8 cellular contexts compared by ENCODE assay signal in genomic region chr6:97053643-97054411, GRCh38.
DNase-seq lines count a peak whose midpoint lies in the region; ATAC-seq and TF ChIP-seq lines count a peak whose summit lies in the region.

No MANE protein-coding gene starts in this region.

- H3K4me3 ChIP-seq in sigmoid colon = no peak overlapping the region

- H3K27me3 Mint-ChIP-seq in brain = peaks cover 4% of the 10 kb centered on the region

- H3K36me3 ChIP-seq in sigmoid colon = no peaks in the 10 kb centered on the region

- peaks cover 10% of the 10 kb centered on the region for H3K4me1 Mint-ChIP-seq in brain

- no peak for TF ChIP-seq POLR2A in sigmoid colon (IDR thresholded peaks at IDR 0.05)

- H3K4me3 Mint-ChIP-seq in brain = no peak overlapping the region

- H3K27me3 ChIP-seq in sigmoid colon = no peaks in the 10 kb centered on the region

- H3K27ac ChIP-seq in sigmoid colon = no peak overlapping the region

- no peaks in the 10 kb centered on the region for H3K4me1 ChIP-seq in sigmoid colon

- TF ChIP-seq CTCF in brain (conservative IDR thresholded peaks at IDR 0.05) = peak; percentile 85 to 90
- TF ChIP-seq CTCF in sigmoid colon (IDR thresholded peaks at IDR 0.05) = peak in 2 of 4 experiments; percentile 20 to 45

- DNase-seq in Caki2 (ENCODE audit: low read depth) = peak; percentile 4
- peak; percentile 1 for DNase-seq in M059J (ENCODE audit: low read depth)
- DNase-seq in midbrain (lab: John Stamatoyannopoulos, UW) = peak; percentile 15
- no peak for DNase-seq in stimulated activated CD4-positive, alpha-beta T cell treated with anti-CD3 and anti-CD28 coated beads, Interleukin-15, amount 100 ng/mL, for 24 hours
- DNase-seq in sigmoid colon = no peak
- DNase-seq in glomerular visceral epithelial cell (ENCODE audit: extremely low spot score) = no peak

- H3K9me3 Mint-ChIP-seq in brain = no peaks in the 10 kb centered on the region

- in situ Hi-C loops in Caki2 (cut with HindIII; ENCODE audit: low pct_unique_long_range_greater_than_20kb, low sequenced_read_pairs) = no loop called here

- TF ChIP-seq EP300 in sigmoid colon (IDR thresholded peaks at IDR 0.05) = no peak

- intact Hi-C loops in sigmoid colon (cut with DNase I) = no loop called here

- H3K27ac Mint-ChIP-seq in brain = no peak overlapping the region

- no peak for ATAC-seq in HG03045 (IDR thresholded peaks at IDR 0.05; ENCODE audit: unreplicated experiment)

- H3K9me3 ChIP-seq in sigmoid colon = no peaks in the 10 kb centered on the region

- no peaks in the 10 kb centered on the region for H3K36me3 Mint-ChIP-seq in brain

Comparison
In these comparisons a context has a peak if more than half of its experiments do, and no peak if none do; other contexts are left out.
1. DNase-seq: peak in Caki2 (single experiment), M059J (single experiment) and midbrain (single experiment); none in stimulated activated CD4-positive, alpha-beta T cell treated with anti-CD3 and anti-CD28 coated beads, Interleukin-15, amount 100 ng/mL, for 24 hours (single experiment), sigmoid colon (single experiment) and glomerular visceral epithelial cell (single experiment).